11 cellular contexts compared by ENCODE assay signal in genomic region chr1:103146143-103146542, GRCh38. TPM values are rescaled to one million over a fixed set of nuclear protein-coding genes. Genes with fewer than 3 reads are reported as not detected.
"Had no signal": no experiment of that assay in that cellular context is flagged by ENCODE, and none has a peak within 500 bp of the region (broad histone marks: within the 10 kb centered on the region; RNA-seq: fewer than 3 reads in every experiment).

No MANE protein-coding gene starts in this region.

- H3K27me3 ChIP-seq: pancreas had no signal

- H3K27ac ChIP-seq: pancreas had no signal

- H3K4me1 ChIP-seq: pancreas had no signal

- H3K9me3 ChIP-seq: pancreas had no signal

- H3K4me3 ChIP-seq: pancreas had no signal

- DNase-seq: activated CD4-positive, alpha-beta T cell treated with anti-CD3 and anti-CD28 coated beads, Interleukin-2, amount 50 U/mL, for 1 hour; amniotic stem cell; cerebellar nuclear complex; endodermal cell; foreskin fibroblast; head of caudate nucleus; mammary epithelial cell; pancreas; retina; T-helper 17 cell had no signal

- H3K36me3 ChIP-seq: pancreas had no signal

RNA-seq across cellular contexts. Expression of gene COL11A1, which starts 37.8 kb away (rescaled TPM):
- total RNA-seq: activated CD8-positive, alpha-beta memory T cell treated with anti-CD3 and anti-CD28 coated beads for 36 hours; T-helper 17 cell had no signal
